ENCODE assay signal across 1 cellular context in the genomic region with DNA sequence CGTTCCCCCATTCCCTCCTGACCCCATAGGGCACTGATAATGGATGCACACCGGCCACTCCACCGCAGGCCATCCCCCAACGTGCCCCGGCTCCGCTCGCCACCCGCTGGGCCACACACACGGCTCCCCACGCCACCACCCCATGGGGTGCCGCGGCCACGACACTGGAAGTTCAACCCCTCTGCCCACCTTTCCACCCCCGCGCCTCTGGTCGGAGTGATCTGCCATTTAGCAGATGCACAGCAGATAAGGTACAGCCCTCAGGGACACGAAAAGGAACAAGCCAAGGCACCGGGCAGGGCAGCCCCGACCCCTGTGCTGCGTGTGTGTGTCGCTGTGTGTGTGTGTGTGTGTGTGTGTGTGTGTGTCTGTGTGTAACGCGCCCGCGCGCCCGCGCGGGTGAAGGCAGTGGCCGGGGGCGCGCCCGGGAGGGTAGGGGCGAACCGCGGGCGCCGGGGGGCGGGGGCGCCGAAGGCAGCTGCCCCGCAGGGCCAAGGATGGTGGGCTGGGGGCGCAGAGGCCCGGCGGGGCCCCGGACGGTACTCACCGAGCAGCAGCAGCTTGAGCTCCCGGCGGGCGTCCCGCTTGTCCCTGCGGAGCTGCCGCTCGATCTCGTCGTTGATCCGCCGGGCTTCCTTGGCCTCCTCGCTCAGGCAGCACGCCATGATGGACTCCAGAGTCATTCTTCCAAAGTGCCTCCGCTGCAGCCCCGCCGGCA.
TF ChIP-seq lines count a peak whose summit lies in the region.

No MANE protein-coding gene starts in this region.

TF ChIP-seq in WTC11, 78 proteins besides CTCF, POLR2A, EP300 and RAD21 (continued from another document):
- no peak for TF ChIP-seq AFF4 (CRISPR knock-in tag; IDR thresholded peaks at IDR 0.05; ENCODE audit: borderline replicate concordance)
- TF ChIP-seq FOXP4 (CRISPR knock-in tag; IDR thresholded peaks at IDR 0.05): no peak; the same call in 1 of the 2 replicates
- peak; percentile 81 for TF ChIP-seq ZNF423 (CRISPR knock-in tag; IDR thresholded peaks at IDR 0.05)
- TF ChIP-seq, protein P1, sequence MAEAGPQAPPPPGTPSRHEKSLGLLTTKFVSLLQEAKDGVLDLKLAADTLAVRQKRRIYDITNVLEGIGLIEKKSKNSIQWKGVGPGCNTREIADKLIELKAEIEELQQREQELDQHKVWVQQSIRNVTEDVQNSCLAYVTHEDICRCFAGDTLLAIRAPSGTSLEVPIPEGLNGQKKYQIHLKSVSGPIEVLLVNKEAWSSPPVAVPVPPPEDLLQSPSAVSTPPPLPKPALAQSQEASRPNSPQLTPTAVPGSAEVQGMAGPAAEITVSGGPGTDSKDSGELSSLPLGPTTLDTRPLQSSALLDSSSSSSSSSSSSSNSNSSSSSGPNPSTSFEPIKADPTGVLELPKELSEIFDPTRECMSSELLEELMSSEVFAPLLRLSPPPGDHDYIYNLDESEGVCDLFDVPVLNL (CRISPR knock-in tag; IDR thresholded peaks at IDR 0.05; ENCODE audit: borderline replicate concordance, low read depth): no peak
- 0 out of 2 replicates have a peak, but pooled peaks have one; percentile 27 for TF ChIP-seq TEAD1 (CRISPR knock-in tag; IDR thresholded peaks at IDR 0.05)
- no peak for TF ChIP-seq ZBTB21 (CRISPR knock-in tag; IDR thresholded peaks at IDR 0.05; ENCODE audit: borderline replicate concordance)
- no peak for TF ChIP-seq NR1H2 (CRISPR knock-in tag; IDR thresholded peaks at IDR 0.05)
- TF ChIP-seq, protein P2, sequence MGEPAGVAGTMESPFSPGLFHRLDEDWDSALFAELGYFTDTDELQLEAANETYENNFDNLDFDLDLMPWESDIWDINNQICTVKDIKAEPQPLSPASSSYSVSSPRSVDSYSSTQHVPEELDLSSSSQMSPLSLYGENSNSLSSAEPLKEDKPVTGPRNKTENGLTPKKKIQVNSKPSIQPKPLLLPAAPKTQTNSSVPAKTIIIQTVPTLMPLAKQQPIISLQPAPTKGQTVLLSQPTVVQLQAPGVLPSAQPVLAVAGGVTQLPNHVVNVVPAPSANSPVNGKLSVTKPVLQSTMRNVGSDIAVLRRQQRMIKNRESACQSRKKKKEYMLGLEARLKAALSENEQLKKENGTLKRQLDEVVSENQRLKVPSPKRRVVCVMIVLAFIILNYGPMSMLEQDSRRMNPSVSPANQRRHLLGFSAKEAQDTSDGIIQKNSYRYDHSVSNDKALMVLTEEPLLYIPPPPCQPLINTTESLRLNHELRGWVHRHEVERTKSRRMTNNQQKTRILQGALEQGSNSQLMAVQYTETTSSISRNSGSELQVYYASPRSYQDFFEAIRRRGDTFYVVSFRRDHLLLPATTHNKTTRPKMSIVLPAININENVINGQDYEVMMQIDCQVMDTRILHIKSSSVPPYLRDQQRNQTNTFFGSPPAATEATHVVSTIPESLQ (CRISPR knock-in tag; IDR thresholded peaks at IDR 0.05): no peak
- TF ChIP-seq PREB (CRISPR knock-in tag; IDR thresholded peaks at IDR 0.05; ENCODE audit: borderline replicate concordance): no peak
- TF ChIP-seq SMAD3 (CRISPR knock-in tag; IDR thresholded peaks at IDR 0.05; ENCODE audit: borderline replicate concordance): no peak
- no peak for TF ChIP-seq ESRRA (CRISPR knock-in tag; IDR thresholded peaks at IDR 0.05; ENCODE audit: borderline replicate concordance)
- 0 out of 2 replicates have a peak, but pooled peaks have one; percentile 32 for TF ChIP-seq ZNF121 (CRISPR knock-in tag; IDR thresholded peaks at IDR 0.05)
- no peak for TF ChIP-seq ATF3 (CRISPR knock-in tag; conservative IDR thresholded peaks at IDR 0.05)
- TF ChIP-seq ZNF532 (CRISPR knock-in tag; IDR thresholded peaks at IDR 0.05; ENCODE audit: borderline replicate concordance): no peak
- no peak for TF ChIP-seq MXD4 (CRISPR knock-in tag; IDR thresholded peaks at IDR 0.05; ENCODE audit: borderline replicate concordance)
- no peak for TF ChIP-seq GTF2I (CRISPR knock-in tag; conservative IDR thresholded peaks at IDR 0.05)
- TF ChIP-seq, protein P3, sequence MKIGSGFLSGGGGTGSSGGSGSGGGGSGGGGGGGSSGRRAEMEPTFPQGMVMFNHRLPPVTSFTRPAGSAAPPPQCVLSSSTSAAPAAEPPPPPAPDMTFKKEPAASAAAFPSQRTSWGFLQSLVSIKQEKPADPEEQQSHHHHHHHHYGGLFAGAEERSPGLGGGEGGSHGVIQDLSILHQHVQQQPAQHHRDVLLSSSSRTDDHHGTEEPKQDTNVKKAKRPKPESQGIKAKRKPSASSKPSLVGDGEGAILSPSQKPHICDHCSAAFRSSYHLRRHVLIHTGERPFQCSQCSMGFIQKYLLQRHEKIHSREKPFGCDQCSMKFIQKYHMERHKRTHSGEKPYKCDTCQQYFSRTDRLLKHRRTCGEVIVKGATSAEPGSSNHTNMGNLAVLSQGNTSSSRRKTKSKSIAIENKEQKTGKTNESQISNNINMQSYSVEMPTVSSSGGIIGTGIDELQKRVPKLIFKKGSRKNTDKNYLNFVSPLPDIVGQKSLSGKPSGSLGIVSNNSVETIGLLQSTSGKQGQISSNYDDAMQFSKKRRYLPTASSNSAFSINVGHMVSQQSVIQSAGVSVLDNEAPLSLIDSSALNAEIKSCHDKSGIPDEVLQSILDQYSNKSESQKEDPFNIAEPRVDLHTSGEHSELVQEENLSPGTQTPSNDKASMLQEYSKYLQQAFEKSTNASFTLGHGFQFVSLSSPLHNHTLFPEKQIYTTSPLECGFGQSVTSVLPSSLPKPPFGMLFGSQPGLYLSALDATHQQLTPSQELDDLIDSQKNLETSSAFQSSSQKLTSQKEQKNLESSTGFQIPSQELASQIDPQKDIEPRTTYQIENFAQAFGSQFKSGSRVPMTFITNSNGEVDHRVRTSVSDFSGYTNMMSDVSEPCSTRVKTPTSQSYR (CRISPR knock-in tag; IDR thresholded peaks at IDR 0.05): no peak
- no peak for TF ChIP-seq ZNF396 (CRISPR knock-in tag; IDR thresholded peaks at IDR 0.05; ENCODE audit: borderline replicate concordance)
- TF ChIP-seq, protein P4, sequence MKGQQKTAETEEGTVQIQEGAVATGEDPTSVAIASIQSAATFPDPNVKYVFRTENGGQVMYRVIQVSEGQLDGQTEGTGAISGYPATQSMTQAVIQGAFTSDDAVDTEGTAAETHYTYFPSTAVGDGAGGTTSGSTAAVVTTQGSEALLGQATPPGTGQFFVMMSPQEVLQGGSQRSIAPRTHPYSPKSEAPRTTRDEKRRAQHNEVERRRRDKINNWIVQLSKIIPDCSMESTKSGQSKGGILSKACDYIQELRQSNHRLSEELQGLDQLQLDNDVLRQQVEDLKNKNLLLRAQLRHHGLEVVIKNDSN (CRISPR knock-in tag; IDR thresholded peaks at IDR 0.05): no peak
- no peak for TF ChIP-seq EMX1 (CRISPR knock-in tag; IDR thresholded peaks at IDR 0.05)
- TF ChIP-seq ETV6 (CRISPR knock-in tag; IDR thresholded peaks at IDR 0.05): no peak
- TF ChIP-seq FOXP1 (CRISPR knock-in tag; IDR thresholded peaks at IDR 0.05; ENCODE audit: borderline replicate concordance): no peak
- TF ChIP-seq NFYB (CRISPR knock-in tag; conservative IDR thresholded peaks at IDR 0.05; ENCODE audit: low read depth): no peak
- TF ChIP-seq, protein P5, sequence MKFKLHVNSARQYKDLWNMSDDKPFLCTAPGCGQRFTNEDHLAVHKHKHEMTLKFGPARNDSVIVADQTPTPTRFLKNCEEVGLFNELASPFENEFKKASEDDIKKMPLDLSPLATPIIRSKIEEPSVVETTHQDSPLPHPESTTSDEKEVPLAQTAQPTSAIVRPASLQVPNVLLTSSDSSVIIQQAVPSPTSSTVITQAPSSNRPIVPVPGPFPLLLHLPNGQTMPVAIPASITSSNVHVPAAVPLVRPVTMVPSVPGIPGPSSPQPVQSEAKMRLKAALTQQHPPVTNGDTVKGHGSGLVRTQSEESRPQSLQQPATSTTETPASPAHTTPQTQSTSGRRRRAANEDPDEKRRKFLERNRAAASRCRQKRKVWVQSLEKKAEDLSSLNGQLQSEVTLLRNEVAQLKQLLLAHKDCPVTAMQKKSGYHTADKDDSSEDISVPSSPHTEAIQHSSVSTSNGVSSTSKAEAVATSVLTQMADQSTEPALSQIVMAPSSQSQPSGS (CRISPR knock-in tag; IDR thresholded peaks at IDR 0.05; ENCODE audit: borderline replicate concordance, low read depth): no peak
- TF ChIP-seq, protein P6, sequence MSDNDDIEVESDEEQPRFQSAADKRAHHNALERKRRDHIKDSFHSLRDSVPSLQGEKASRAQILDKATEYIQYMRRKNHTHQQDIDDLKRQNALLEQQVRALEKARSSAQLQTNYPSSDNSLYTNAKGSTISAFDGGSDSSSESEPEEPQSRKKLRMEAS (CRISPR knock-in tag; IDR thresholded peaks at IDR 0.05): peak; percentile 52; the same call in 1 of the 2 replicates
